8 cellular contexts compared by ENCODE assay signal in genomic region chr2:44616616-44617266, GRCh38.
DNase-seq lines count a peak whose midpoint lies in the region; ATAC-seq and TF ChIP-seq lines count a peak whose summit lies in the region.

No MANE protein-coding gene starts in this region.

- TF ChIP-seq CTCF in gastroesophageal sphincter (IDR thresholded peaks at IDR 0.05) (no peak), tibial artery (IDR thresholded peaks at IDR 0.05) (no peak)

- H3K9me3 ChIP-seq in duodenal mucosa (ENCODE audit: control insufficient read depth in 1 of 2, low read length in 2 of 2) = no peaks in the 10 kb centered on the region
- no peaks in the 10 kb centered on the region for H3K9me3 ChIP-seq in gastroesophageal sphincter
- H3K9me3 ChIP-seq in tibial artery = no peaks in the 10 kb centered on the region

- no peak for DNase-seq in amygdala (lab: John Stamatoyannopoulos, UW)
- no peak for DNase-seq in tibial artery
- DNase-seq in dermis blood vessel endothelial cell = no peak

- no peak for TF ChIP-seq EP300 in gastroesophageal sphincter (IDR thresholded peaks at IDR 0.05)

- WGBS in gastroesophageal sphincter (ENCODE audit: low coverage in 1 of 2), 2 donors = 62 to 70% methylated on average over 3 of the region's 3 CpGs

- peak overlapping the region; percentile 18 to 28 for H3K4me3 ChIP-seq in duodenal mucosa (ENCODE audit: low read depth in 1 of 2, low read length in 2 of 2)
- H3K4me3 ChIP-seq in gastroesophageal sphincter = no peak overlapping the region
- H3K4me3 ChIP-seq in tibial artery = no peak overlapping the region

- H3K27me3 ChIP-seq in duodenal mucosa (ENCODE audit: control insufficient read depth in 1 of 2, insufficient read depth in 2 of 2, low read length in 2 of 2) (no peaks in the 10 kb centered on the region), gastroesophageal sphincter (no peaks in the 10 kb centered on the region), tibial artery (no peaks in the 10 kb centered on the region)

- TF ChIP-seq POLR2A in gastroesophageal sphincter (IDR thresholded peaks at IDR 0.05) = no peak

- H3K27ac ChIP-seq in duodenal mucosa (ENCODE audit: low read depth, low read length) = no peak overlapping the region
- no peak overlapping the region for H3K27ac ChIP-seq in gastroesophageal sphincter
- H3K27ac ChIP-seq in tibial artery = no peak overlapping the region

- ATAC-seq in GM18499 (IDR thresholded peaks at IDR 0.05; ENCODE audit: insufficient read depth, unreplicated experiment) = peak; percentile 57
- peak; percentile 76 for ATAC-seq in GM19455 (IDR thresholded peaks at IDR 0.05; ENCODE audit: unreplicated experiment)
- peak; percentile 85 for ATAC-seq in HG03432 (IDR thresholded peaks at IDR 0.05; ENCODE audit: unreplicated experiment)
- ATAC-seq in gastroesophageal sphincter = no peak

- H3K36me3 ChIP-seq in duodenal mucosa (ENCODE audit: control insufficient read depth in 1 of 2, insufficient read depth in 2 of 2, low read length in 2 of 2) (no peaks in the 10 kb centered on the region), gastroesophageal sphincter (no peaks in the 10 kb centered on the region), tibial artery (no peaks in the 10 kb centered on the region)

- intact Hi-C loops in tibial artery (cut with DNase I; ENCODE audit: low total_unique reads) = no loop called here

- H3K9ac ChIP-seq in duodenal mucosa (ENCODE audit: low read depth in 1 of 2, low read length in 2 of 2) = no peak overlapping the region

- H3K4me1 ChIP-seq in duodenal mucosa (ENCODE audit: control insufficient read depth in 1 of 2, insufficient read depth in 2 of 2, low read length in 2 of 2) = peaks cover 0 to 8% of the 10 kb centered on the region in 2 donors
- H3K4me1 ChIP-seq in gastroesophageal sphincter = no peaks in the 10 kb centered on the region
- no peaks in the 10 kb centered on the region for H3K4me1 ChIP-seq in tibial artery

Comparison
In these comparisons a context has a peak if more than half of its experiments do, and no peak if none do; other contexts are left out.
1. H3K4me3 ChIP-seq: peak in duodenal mucosa (2 of 2); none in gastroesophageal sphincter (0 of 2) and tibial artery (0 of 2).